Comparison of ENCODE assay signal across 19 cellular contexts in genomic region chr2:156447761-156448160, GRCh38. TPM values are rescaled to one million over a fixed set of nuclear protein-coding genes. Genes with fewer than 3 reads are reported as not detected.
DNase-seq lines count a peak whose midpoint lies in the region; ATAC-seq, FAIRE-seq and TF ChIP-seq lines count a peak whose summit lies in the region.
"Had no signal": no experiment of that assay in that cellular context is flagged by ENCODE, and none has a peak within 500 bp of the region (broad histone marks: within the 10 kb centered on the region; RNA-seq: fewer than 3 reads in every experiment).

No MANE protein-coding gene starts in this region.

- H3K36me3 ChIP-seq in K562 (ENCODE audit: control insufficient read depth, insufficient read depth, low read length): no peaks in the 10 kb centered on the region
- no peaks in the 10 kb centered on the region for H3K36me3 ChIP-seq in osteoblast (ENCODE audit: insufficient read depth, low read length)
- no peaks in the 10 kb centered on the region for H3K36me3 ChIP-seq in small intestine (ENCODE audit: control insufficient read depth in 2 of 2, insufficient read depth in 2 of 2, low read length in 2 of 2)
- H3K36me3 ChIP-seq in mucosa of descending colon (ENCODE audit: low read depth): no peaks in the 10 kb centered on the region

- TF ChIP-seq POLR2A in K562 (conservative IDR thresholded peaks at IDR 0.05): no peak

- H3K36me3 Mint-ChIP-seq in activated CD4-positive, alpha-beta T cell treated with anti-CD3 and anti-CD28 coated beads for 36 hours (ENCODE audit: low read depth): peaks cover 13% of the 10 kb centered on the region
- peaks cover 17% of the 10 kb centered on the region for H3K36me3 Mint-ChIP-seq in activated CD4-positive, alpha-beta T cell treated with anti-CD3 and anti-CD28 coated beads, Interleukin-2, amount 10 ng/mL, durations not matched to agents 7 days and 5 days (ENCODE audit: low read depth)

- no peaks in the 10 kb centered on the region for H3K9me3 ChIP-seq in K562 (replicated peaks; ENCODE audit: control insufficient read depth, insufficient read depth, low read depth, low read length)
- H3K9me3 ChIP-seq in osteoblast (ENCODE audit: low read depth, low read length): no peaks in the 10 kb centered on the region
- H3K9me3 ChIP-seq in small intestine (ENCODE audit: control insufficient read depth, low read depth): no peaks in the 10 kb centered on the region
- H3K9me3 ChIP-seq in mucosa of descending colon: no peaks in the 10 kb centered on the region

- H3K9me1 ChIP-seq in K562 (ENCODE audit: control insufficient read depth, insufficient read depth, low read length): no peaks in the 10 kb centered on the region

- POLR2A ChIA-PET in activated CD4-positive, alpha-beta T cell treated with anti-CD3 and anti-CD28 coated beads for 36 hours (lab: Charles Lee): no interaction called here
- POLR2A ChIA-PET in activated CD4-positive, alpha-beta T cell treated with anti-CD3 and anti-CD28 coated beads, Interleukin-2, amount 10 ng/mL, durations not matched to agents 7 days and 5 days (lab: Charles Lee): no interaction called here
- POLR2A ChIA-PET in K562 (lab: Yijun Ruan, JAX): no interaction called here

- intact Hi-C loops in activated CD4-positive, alpha-beta T cell treated with anti-CD3 and anti-CD28 coated beads for 36 hours (cut with DNase I, micrococcal nuclease): no loop called here
- intact Hi-C loops in K562 (cut with micrococcal nuclease): no loop called here
- intact Hi-C loops in mucosa of descending colon (cut with DNase I, micrococcal nuclease): no loop called here

- H2AFZ ChIP-seq in K562 (ENCODE audit: low read depth, low read length) (no peak overlapping the region), osteoblast (ENCODE audit: low read length) (no peak overlapping the region)
- H2AFZ ChIP-seq: GM23338 had no signal

- H3K27ac ChIP-seq in K562 (ENCODE audit: extremely low read depth, low read depth, low read length): no peak overlapping the region
- H3K27ac ChIP-seq in osteoblast (ENCODE audit: low read depth, low read length): no peak overlapping the region
- H3K27ac ChIP-seq in small intestine (ENCODE audit: low read depth in 1 of 2, low read length in 1 of 2): no peak overlapping the region
- H3K27ac ChIP-seq: 22Rv1; BLaER1 treated with 17β-estradiol and CSF1 and Interleukin-3, amounts not matched to agents 10 nM and 100 nM had no signal

- no peak for TF ChIP-seq EP300 in K562 (IDR thresholded peaks at IDR 0.05; ENCODE audit: low read length)

- no peaks in the 10 kb centered on the region for H3K27me3 Mint-ChIP-seq in activated CD4-positive, alpha-beta T cell treated with anti-CD3 and anti-CD28 coated beads for 36 hours
- no peaks in the 10 kb centered on the region for H3K27me3 Mint-ChIP-seq in activated CD4-positive, alpha-beta T cell treated with anti-CD3 and anti-CD28 coated beads, Interleukin-2, amount 10 ng/mL, durations not matched to agents 7 days and 5 days
- H3K27me3 Mint-ChIP-seq: B cell had no signal

- H4K20me1 ChIP-seq in K562 (replicated peaks; ENCODE audit: control insufficient read depth, insufficient read depth, low read length) (no peaks in the 10 kb centered on the region), osteoblast (ENCODE audit: insufficient read depth, low read length) (no peaks in the 10 kb centered on the region)

- no peak for DNase-seq in activated CD4-positive, alpha-beta T cell treated with anti-CD3 and anti-CD28 coated beads for 36 hours
- no peak for DNase-seq in activated CD4-positive, alpha-beta T cell treated with anti-CD3 and anti-CD28 coated beads, Interleukin-2, amount 10 ng/mL, durations not matched to agents 7 days and 5 days
- DNase-seq in K562 (ENCODE audit: extremely low read depth in 1 of 4, low spot score in 3 of 4) (no peak), osteoblast (ENCODE audit: insufficient read length, low spot score, missing footprints) (peak; percentile 65), small intestine (no peak), mucosa of descending colon (no peak)
- DNase-seq: Calu3; CD8-positive, alpha-beta T cell; DMS79 treated with DMSO at 0.1 percent for 48 hours; EL; HCEC 1CT had no signal

- WGBS in K562 (ENCODE audit: insufficient coverage, low coverage, missing lambda C conversion rate): 31% methylated on average over 1 of the region's 1 CpG
- 98 to 100% (median 100%) methylated on average over 1 of the region's 1 CpG for WGBS in small intestine, 3 donors

- H3K27ac Mint-ChIP-seq in activated CD4-positive, alpha-beta T cell treated with anti-CD3 and anti-CD28 coated beads for 36 hours: peak overlapping the region; percentile 17
- no peak overlapping the region for H3K27ac Mint-ChIP-seq in activated CD4-positive, alpha-beta T cell treated with anti-CD3 and anti-CD28 coated beads, Interleukin-2, amount 10 ng/mL, durations not matched to agents 7 days and 5 days
- H3K27ac Mint-ChIP-seq: B cell; CD8-positive, alpha-beta T cell; GM23338 had no signal

- no peak overlapping the region for H3K4me3 ChIP-seq in K562
- H3K4me3 ChIP-seq in osteoblast (ENCODE audit: insufficient read depth, low read length): no peak overlapping the region
- H3K4me3 ChIP-seq in small intestine (ENCODE audit: low read depth in 1 of 2, low read length in 2 of 2): no peak overlapping the region
- no peak overlapping the region for H3K4me3 ChIP-seq in mucosa of descending colon
- H3K4me3 ChIP-seq: BLaER1 treated with 17β-estradiol and CSF1 and Interleukin-3, amounts not matched to agents 10 nM and 100 nM; GM23338 had no signal

- H3K4me1 Mint-ChIP-seq in activated CD4-positive, alpha-beta T cell treated with anti-CD3 and anti-CD28 coated beads for 36 hours: peaks cover 9% of the 10 kb centered on the region
- no peaks in the 10 kb centered on the region for H3K4me1 Mint-ChIP-seq in activated CD4-positive, alpha-beta T cell treated with anti-CD3 and anti-CD28 coated beads, Interleukin-2, amount 10 ng/mL, durations not matched to agents 7 days and 5 days
- H3K4me1 Mint-ChIP-seq: GM23338 had no signal

- CTCF ChIA-PET in activated CD4-positive, alpha-beta T cell treated with anti-CD3 and anti-CD28 coated beads for 36 hours (lab: Charles Lee): no interaction called here
- CTCF ChIA-PET in activated CD4-positive, alpha-beta T cell treated with anti-CD3 and anti-CD28 coated beads, Interleukin-2, amount 10 ng/mL, durations not matched to agents 7 days and 5 days (lab: Charles Lee): no interaction called here
- CTCF ChIA-PET in K562 (lab: Yijun Ruan, JAX; ENCODE audit: low intra/inter-chr PET ratio): no interaction called here

- H3K4me3 Mint-ChIP-seq in activated CD4-positive, alpha-beta T cell treated with anti-CD3 and anti-CD28 coated beads for 36 hours: no peak overlapping the region
- no peak overlapping the region for H3K4me3 Mint-ChIP-seq in activated CD4-positive, alpha-beta T cell treated with anti-CD3 and anti-CD28 coated beads, Interleukin-2, amount 10 ng/mL, durations not matched to agents 7 days and 5 days
- H3K4me3 Mint-ChIP-seq: B cell; CD8-positive, alpha-beta T cell; GM23338 had no signal

- H3K9ac ChIP-seq in K562 (ENCODE audit: insufficient read depth in 1 of 2, low read depth in 2 of 2, low read length in 2 of 2): no peak overlapping the region
- H3K9ac ChIP-seq: BLaER1 treated with 17β-estradiol and CSF1 and Interleukin-3, amounts not matched to agents 10 nM and 100 nM had no signal

- FAIRE-seq in K562 (lab: Jason Lieb, UNC): no peak
- FAIRE-seq in small intestine (lab: Jason Lieb, UNC): no peak
- FAIRE-seq: GM12891, H54, HepG2 had no signal

- peaks cover 0 to 7% of the 10 kb centered on the region in 2 experiments; a peak in 3 of 5 replicates for H3K4me1 ChIP-seq in K562 (replicated peaks in 1 of 2; ENCODE audit: control insufficient read depth in 2 of 2, insufficient read depth in 2 of 2, low read length in 2 of 2)
- H3K4me1 ChIP-seq in osteoblast (ENCODE audit: insufficient read depth, low read length): peaks cover 15% of the 10 kb centered on the region
- peaks cover 0 to 2% of the 10 kb centered on the region in 2 donors for H3K4me1 ChIP-seq in small intestine (ENCODE audit: control insufficient read depth in 2 of 2, insufficient read depth in 1 of 2, low read depth in 1 of 2, low read length in 1 of 2)
- no peaks in the 10 kb centered on the region for H3K4me1 ChIP-seq in mucosa of descending colon (ENCODE audit: low read depth)

- no peaks in the 10 kb centered on the region; the same call in 2 of the 3 replicates for H3K79me2 ChIP-seq in K562 (ENCODE audit: control insufficient read depth, insufficient read depth, low read length)
- peaks cover 46% of the 10 kb centered on the region for H3K79me2 ChIP-seq in osteoblast (ENCODE audit: insufficient read depth, low read length)

- H3K27me3 ChIP-seq in K562 (ENCODE audit: control insufficient read depth in 2 of 2, insufficient read depth in 2 of 2, low read length in 2 of 2) (no peaks in the 10 kb centered on the region), osteoblast (ENCODE audit: insufficient read depth, low read length) (no peaks in the 10 kb centered on the region), small intestine (ENCODE audit: control insufficient read depth in 2 of 2, insufficient read depth in 2 of 2, low read length in 2 of 2) (no peaks in the 10 kb centered on the region)
- H3K27me3 ChIP-seq: BLaER1 treated with 17β-estradiol and CSF1 and Interleukin-3, amounts not matched to agents 10 nM and 100 nM had no signal

- H3K9me3 Mint-ChIP-seq in activated CD4-positive, alpha-beta T cell treated with anti-CD3 and anti-CD28 coated beads for 36 hours (ENCODE audit: low read depth): no peaks in the 10 kb centered on the region
- peaks cover 9% of the 10 kb centered on the region for H3K9me3 Mint-ChIP-seq in activated CD4-positive, alpha-beta T cell treated with anti-CD3 and anti-CD28 coated beads, Interleukin-2, amount 10 ng/mL, durations not matched to agents 7 days and 5 days
- H3K9me3 Mint-ChIP-seq: CD8-positive, alpha-beta T cell had no signal

- in situ Hi-C loops in K562 (cut with MboI): no loop called here

- TF ChIP-seq CTCF in K562 (IDR thresholded peaks at IDR 0.05 in 2 of 3, conservative IDR thresholded peaks at IDR 0.05 in 1 of 3; ENCODE audit: insufficient read depth in 2 of 3, low read depth in 1 of 3, low read length in 3 of 3) (no peak), osteoblast (IDR thresholded peaks at IDR 0.05; ENCODE audit: extremely low read depth, low read depth, low read length) (no peak), mucosa of descending colon (IDR thresholded peaks at IDR 0.05) (no peak)

- BruUV-seq in K562 (replicated peaks; lab: Mats Ljungman, UMichigan): no TSS peak

- no peak for ATAC-seq in activated CD4-positive, alpha-beta T cell treated with anti-CD3 and anti-CD28 coated beads for 36 hours
- ATAC-seq in K562 (no peak), mucosa of descending colon (no peak), HG03442 (IDR thresholded peaks at IDR 0.05; ENCODE audit: unreplicated experiment) (no peak)
- ATAC-seq: CD8-positive, alpha-beta T cell; GM23338; HepG2 had no signal

- no peak for TF ChIP-seq RAD21 in K562 (CRISPR knock-in tag; conservative IDR thresholded peaks at IDR 0.05 in 1 of 2, IDR thresholded peaks at IDR 0.05 in 1 of 2)

- H3K4me2 ChIP-seq in K562 (ENCODE audit: insufficient read depth, low read length): no peak overlapping the region
- H3K4me2 ChIP-seq in osteoblast (ENCODE audit: insufficient read depth, low read length): no peak overlapping the region
- H3K4me2 ChIP-seq: BLaER1 treated with 17β-estradiol and CSF1 and Interleukin-3, amounts not matched to agents 10 nM and 100 nM; GM23338 had no signal

RNA-seq across cellular contexts. Expression of gene GPD2, which starts 11.6 kb away (rescaled TPM):
- total RNA-seq in activated CD4-positive, alpha-beta T cell treated with anti-CD3 and anti-CD28 coated beads for 36 hours: 10 to 100 TPM; 31.6 to 32.6 TPM
- total RNA-seq in activated CD4-positive, alpha-beta T cell treated with anti-CD3 and anti-CD28 coated beads, Interleukin-2, amount 10 ng/mL, durations not matched to agents 7 days and 5 days: 10 to 100 TPM; 17.2 to 17.3 TPM
- 14.2 and 23.6 TPM in 2 replicates for total RNA-seq in K562 (2011; cell fraction: chromatin; rRNA removed; ENCODE audit: low replicate concordance)
- 4.8 and 8.7 TPM in 2 replicates for total RNA-seq in K562 (2011; cell fraction: nucleolus; rRNA removed)
- total RNA-seq in K562 (2011; cell fraction: nucleoplasm; rRNA removed): 10.3 and 12.5 TPM in 2 replicates
- 19.0 and 21.7 TPM in 2 replicates for total RNA-seq in K562 (2014; rRNA removed)
- 28.3 and 30.7 TPM in 2 replicates for total RNA-seq in K562 (2014; rRNA removed; fragmentation: Illumina TruSeq; extraction: Trizol)
- total RNA-seq in K562 (2015; rRNA removed; fragmentation: Illumina TruSeq; extraction: Trizol): 32.4 and 34.8 TPM in 2 replicates
- total RNA-seq in K562 (2021): 18.0 and 24.4 TPM in 2 replicates
- polyA plus RNA-seq in K562 (2011; rRNA removed): 12.9 and 15.1 TPM in 2 replicates
- 5.0 and 9.3 TPM in 2 replicates for polyA plus RNA-seq in K562 (2011; cell fraction: cytosol; rRNA removed)
- 9.5 and 11.1 TPM in 2 replicates for polyA plus RNA-seq in K562 (2011; cell fraction: nucleus; rRNA removed)
- 15.4 and 15.6 TPM in 2 replicates for polyA plus RNA-seq in K562 (2012)
- polyA plus RNA-seq in K562 (2014; fragmentation: Illumina TruSeq; extraction: Trizol): 24.9 and 39.2 TPM in 2 replicates
- polyA plus RNA-seq in K562 (2014; fragmentation: Nextera tagmentation; extraction: Ambion mirVana): 1 to 10 TPM; 5.2 to 6.0 TPM
- polyA plus RNA-seq in K562 (2014; rRNA removed): 13.2 and 13.8 TPM in 2 replicates
- 68.5 and 72.9 TPM in 2 replicates for polyA minus RNA-seq in K562 (2011; rRNA and poly(A)+ RNA removed)
- 28.3 and 29.2 TPM in 2 replicates for polyA minus RNA-seq in K562 (2011; cell fraction: cytosol; rRNA and poly(A)+ RNA removed)
- polyA minus RNA-seq in K562 (2011; cell fraction: nucleus; rRNA and poly(A)+ RNA removed): 11.4 and 22.7 TPM in 2 replicates
- 53.0 and 59.7 TPM in 2 replicates for total RNA-seq in osteoblast
- polyA plus RNA-seq in small intestine: 10 to 100 TPM; 10.5 to 13.8 (median 13.6) TPM
- 10 to 100 TPM; 42.9 to 83.5 (median 77.9) TPM for total RNA-seq in mucosa of descending colon
- total RNA-seq: HepG2 had no signal
- polyA plus RNA-seq: HepG2 had no signal
